Comparison of ENCODE assay signal across 25 cellular contexts in genomic region chr7:100686201-100686821, GRCh38. TPM values are rescaled to one million over a fixed set of nuclear protein-coding genes. Genes with fewer than 3 reads are reported as not detected.
DNase-seq lines count a peak whose midpoint lies in the region; ATAC-seq, FAIRE-seq and TF ChIP-seq lines count a peak whose summit lies in the region.
"Had no signal": no experiment of that assay in that cellular context is flagged by ENCODE, and none has a peak within 500 bp of the region (broad histone marks: within the 10 kb centered on the region; RNA-seq: fewer than 3 reads in every experiment).

No MANE protein-coding gene starts in this region.

- H4K20me1 ChIP-seq in BLaER1 (peaks cover 96% of the 10 kb centered on the region), osteoblast (ENCODE audit: insufficient read depth, low read length) (peaks cover 48% of the 10 kb centered on the region)

- TF ChIP-seq CTCF in osteoblast (IDR thresholded peaks at IDR 0.05; ENCODE audit: extremely low read depth, low read depth, low read length), result no peak

- CTCF ChIA-PET in T-cell (lab: Charles Lee), result no interaction called here
- CTCF ChIA-PET in activated CD8-positive, alpha-beta memory T cell treated with anti-CD3 and anti-CD28 coated beads, Interleukin-2, amount 10 ng/mL, durations not matched to agents 7 days and 5 days (lab: Charles Lee), result interaction anchor here (1.7 kb wide), 1 partner anchor 9 kb away, joined by 3 read pairs; no protein-coding TSS in a partner anchor

- no peak for FAIRE-seq in GM19239 (lab: Jason Lieb, UNC)
- FAIRE-seq: G401.6, GM18507, H54 had no signal

- H3K4me1 Mint-ChIP-seq in central memory CD8-positive, alpha-beta T cell, result peaks cover 10% of the 10 kb centered on the region
- peaks cover 14 to 27% (median 23%) of the 10 kb centered on the region in 3 donors for H3K4me1 Mint-ChIP-seq in T-cell
- H3K4me1 Mint-ChIP-seq in activated CD8-positive, alpha-beta memory T cell treated with anti-CD3 and anti-CD28 coated beads, Interleukin-2, amount 10 ng/mL, durations not matched to agents 7 days and 5 days, result peaks cover 5% of the 10 kb centered on the region

- no peak for ATAC-seq in central memory CD8-positive, alpha-beta T cell (replicated peaks; ENCODE audit: extremely low read depth, poor library complexity, severe bottlenecking)
- ATAC-seq in T-cell (replicated peaks in 1 of 4), result no peak
- ATAC-seq in activated CD8-positive, alpha-beta memory T cell treated with anti-CD3 and anti-CD28 coated beads, Interleukin-2, amount 10 ng/mL, durations not matched to agents 7 days and 5 days, result no peak
- ATAC-seq: CD8-positive, alpha-beta T cell had no signal

- H3K27ac ChIP-seq in BLaER1, result 0 out of 2 replicates have a peak overlapping the region, but pooled peaks have one; percentile 6
- H3K27ac ChIP-seq in osteoblast (ENCODE audit: low read depth, low read length), result no peak overlapping the region
- H3K27ac ChIP-seq: HL-60 had no signal

- no peaks in the 10 kb centered on the region for H3K27me3 ChIP-seq in BLaER1
- no peaks in the 10 kb centered on the region for H3K27me3 ChIP-seq in osteoblast (ENCODE audit: insufficient read depth, low read length)

- in situ Hi-C loops in G401 (cut with HindIII; ENCODE audit: low sequenced_read_pairs), result no loop called here

- H3K79me2 ChIP-seq in osteoblast (ENCODE audit: insufficient read depth, low read length), result peaks cover 37% of the 10 kb centered on the region

- peak; percentile 2 for DNase-seq in GM19239 (ENCODE audit: insufficient read length, low spot score)
- DNase-seq in central memory CD8-positive, alpha-beta T cell (ENCODE audit: low spot score in 2 of 2), result no peak
- peak; percentile 61 for DNase-seq in osteoblast (ENCODE audit: insufficient read length, low spot score, missing footprints)
- DNase-seq in T-cell, result no peak
- no peak for DNase-seq in activated CD8-positive, alpha-beta memory T cell treated with anti-CD3 and anti-CD28 coated beads, Interleukin-2, amount 10 ng/mL, durations not matched to agents 7 days and 5 days
- DNase-seq in G401 (ENCODE audit: low spot score), result no peak
- DNase-seq: C1 segment of cervical spinal cord; CD8-positive, alpha-beta T cell; DMS153; HFFc6; KG1; NCI-H1105; NCI-H146; NCI-H2029; NCI-H2171 treated with DMSO at 0.1 percent for 48 hours; NCI-H446 treated with DMSO at 0.1 percent for 48 hours; NCI-H526 treated with DMSO at 0.1 percent for 48 hours; OCI-M1; SHP77 had no signal

- H3K9me3 ChIP-seq in BLaER1 (no peaks in the 10 kb centered on the region), osteoblast (ENCODE audit: low read depth, low read length) (no peaks in the 10 kb centered on the region)

- H3K4me2 ChIP-seq in BLaER1 (no peak overlapping the region), osteoblast (ENCODE audit: insufficient read depth, low read length) (no peak overlapping the region)

- H3K27me3 Mint-ChIP-seq in central memory CD8-positive, alpha-beta T cell, result no peaks in the 10 kb centered on the region
- H3K27me3 Mint-ChIP-seq in T-cell, result no peaks in the 10 kb centered on the region
- no peaks in the 10 kb centered on the region for H3K27me3 Mint-ChIP-seq in activated CD8-positive, alpha-beta memory T cell treated with anti-CD3 and anti-CD28 coated beads, Interleukin-2, amount 10 ng/mL, durations not matched to agents 7 days and 5 days

- H3K4me1 ChIP-seq in BLaER1, result peaks cover 37% of the 10 kb centered on the region
- no peaks in the 10 kb centered on the region for H3K4me1 ChIP-seq in osteoblast (ENCODE audit: insufficient read depth, low read length)

- H3K9ac ChIP-seq in BLaER1, result no peak overlapping the region

- H3K9me3 Mint-ChIP-seq in central memory CD8-positive, alpha-beta T cell, result no peaks in the 10 kb centered on the region
- no peaks in the 10 kb centered on the region for H3K9me3 Mint-ChIP-seq in T-cell
- H3K9me3 Mint-ChIP-seq in activated CD8-positive, alpha-beta memory T cell treated with anti-CD3 and anti-CD28 coated beads, Interleukin-2, amount 10 ng/mL, durations not matched to agents 7 days and 5 days (ENCODE audit: low read depth), result no peaks in the 10 kb centered on the region
- H3K9me3 Mint-ChIP-seq: CD8-positive, alpha-beta T cell; HFFc6 had no signal

- no peak overlapping the region for H3K4me3 Mint-ChIP-seq in central memory CD8-positive, alpha-beta T cell
- no peak overlapping the region for H3K4me3 Mint-ChIP-seq in T-cell
- H3K4me3 Mint-ChIP-seq in activated CD8-positive, alpha-beta memory T cell treated with anti-CD3 and anti-CD28 coated beads, Interleukin-2, amount 10 ng/mL, durations not matched to agents 7 days and 5 days, result no peak overlapping the region
- H3K4me3 Mint-ChIP-seq: CD8-positive, alpha-beta T cell; HFFc6 had no signal

- peaks cover 84% of the 10 kb centered on the region for H3K36me3 ChIP-seq in BLaER1
- H3K36me3 ChIP-seq in osteoblast (ENCODE audit: insufficient read depth, low read length), result peaks cover 19% of the 10 kb centered on the region

- H3K36me3 Mint-ChIP-seq in central memory CD8-positive, alpha-beta T cell (ENCODE audit: insufficient read depth), result peaks cover 9% of the 10 kb centered on the region
- H3K36me3 Mint-ChIP-seq in T-cell, result peaks cover 10% of the 10 kb centered on the region
- H3K36me3 Mint-ChIP-seq in activated CD8-positive, alpha-beta memory T cell treated with anti-CD3 and anti-CD28 coated beads, Interleukin-2, amount 10 ng/mL, durations not matched to agents 7 days and 5 days, result peaks cover 5% of the 10 kb centered on the region

- POLR2A ChIA-PET in T-cell (lab: Charles Lee), result no interaction called here

- H3K27ac Mint-ChIP-seq in central memory CD8-positive, alpha-beta T cell (ENCODE audit: low read depth), result peak overlapping the region; percentile 65
- no peak overlapping the region for H3K27ac Mint-ChIP-seq in T-cell
- H3K27ac Mint-ChIP-seq in activated CD8-positive, alpha-beta memory T cell treated with anti-CD3 and anti-CD28 coated beads, Interleukin-2, amount 10 ng/mL, durations not matched to agents 7 days and 5 days, result no peak overlapping the region
- H3K27ac Mint-ChIP-seq: CD8-positive, alpha-beta T cell had no signal

- H2AFZ ChIP-seq in osteoblast (ENCODE audit: low read length), result no peak overlapping the region

- H3K4me3 ChIP-seq in BLaER1, result no peak overlapping the region
- H3K4me3 ChIP-seq in osteoblast (ENCODE audit: insufficient read depth, low read length), result no peak overlapping the region

RNA-seq across cellular contexts. Expression of gene GIGYF1, which starts 7.7 kb away (rescaled TPM):
- total RNA-seq in osteoblast (28.9 and 29.3 TPM in 2 replicates), T-cell (100 to 1,000 TPM in 3 of 5 donors, 10 to 100 TPM in 2; 87.7 to 161 (median 124) TPM)
- 10 to 100 TPM; 47.1 to 53.4 TPM for total RNA-seq in activated CD8-positive, alpha-beta memory T cell treated with anti-CD3 and anti-CD28 coated beads, Interleukin-2, amount 10 ng/mL, durations not matched to agents 7 days and 5 days
- total RNA-seq in G401 (2014; rRNA removed; shearing (Covaris generic)), result 20.6 and 28.1 TPM in 2 replicates

RNA-seq across cellular contexts. Expression of gene GNB2, which starts 12.8 kb away (rescaled TPM):
- total RNA-seq in osteoblast (72.7 and 84.6 TPM in 2 replicates), T-cell (100 to 1,000 TPM; 101 to 175 (median 153) TPM)
- 100 to 1,000 TPM; 243 to 271 TPM for total RNA-seq in activated CD8-positive, alpha-beta memory T cell treated with anti-CD3 and anti-CD28 coated beads, Interleukin-2, amount 10 ng/mL, durations not matched to agents 7 days and 5 days
- 232 and 241 TPM in 2 replicates for total RNA-seq in G401 (2014; rRNA removed; shearing (Covaris generic))

RNA-seq across cellular contexts. Expression of gene POP7, which starts 19.6 kb away (rescaled TPM):
- 25.7 and 27.1 TPM in 2 replicates for total RNA-seq in osteoblast
- total RNA-seq in T-cell, result 10 to 100 TPM in 3 of 5 donors, 1 to 10 TPM in 2; 8.3 to 18.1 (median 17.8) TPM
- 10 to 100 TPM; 43.6 to 53.4 TPM for total RNA-seq in activated CD8-positive, alpha-beta memory T cell treated with anti-CD3 and anti-CD28 coated beads, Interleukin-2, amount 10 ng/mL, durations not matched to agents 7 days and 5 days
- total RNA-seq in G401 (2014; rRNA removed; shearing (Covaris generic)), result 116 and 136 TPM in 2 replicates

RNA-seq across cellular contexts. Expression of gene ACTL6B, which starts 30.1 kb away (rescaled TPM):
- not detected in 2 replicates for total RNA-seq in osteoblast
- total RNA-seq in T-cell, result not detected
- total RNA-seq in activated CD8-positive, alpha-beta memory T cell treated with anti-CD3 and anti-CD28 coated beads, Interleukin-2, amount 10 ng/mL, durations not matched to agents 7 days and 5 days, result not detected
- total RNA-seq in G401 (2014; rRNA removed; shearing (Covaris generic)), result 0.14 TPM in 1 of 2 replicates, not detected in the other
- total RNA-seq: CD8-positive, alpha-beta T cell; HFFc6 had no signal

RNA-seq across cellular contexts. Expression of gene EPO, which starts 34.0 kb away (rescaled TPM):
- total RNA-seq in osteoblast (not detected in 2 replicates), T-cell (not detected)
- total RNA-seq in activated CD8-positive, alpha-beta memory T cell treated with anti-CD3 and anti-CD28 coated beads, Interleukin-2, amount 10 ng/mL, durations not matched to agents 7 days and 5 days, result not detected
- total RNA-seq in G401 (2014; rRNA removed; shearing (Covaris generic)), result not detected in 2 replicates
- total RNA-seq: CD8-positive, alpha-beta T cell; HFFc6; HT-29 had no signal

Comparison
In these comparisons a context has a peak if more than half of its experiments do, and no peak if none do; other contexts are left out.
1. DNase-seq: peak in GM19239 (single experiment) and osteoblast (single experiment); none in central memory CD8-positive, alpha-beta T cell (0 of 2), T-cell (0 of 34), activated CD8-positive, alpha-beta memory T cell treated with anti-CD3 and anti-CD28 coated beads, Interleukin-2, amount 10 ng/mL, durations not matched to agents 7 days and 5 days (single experiment) and G401 (single experiment).